In the genomic region with DNA sequence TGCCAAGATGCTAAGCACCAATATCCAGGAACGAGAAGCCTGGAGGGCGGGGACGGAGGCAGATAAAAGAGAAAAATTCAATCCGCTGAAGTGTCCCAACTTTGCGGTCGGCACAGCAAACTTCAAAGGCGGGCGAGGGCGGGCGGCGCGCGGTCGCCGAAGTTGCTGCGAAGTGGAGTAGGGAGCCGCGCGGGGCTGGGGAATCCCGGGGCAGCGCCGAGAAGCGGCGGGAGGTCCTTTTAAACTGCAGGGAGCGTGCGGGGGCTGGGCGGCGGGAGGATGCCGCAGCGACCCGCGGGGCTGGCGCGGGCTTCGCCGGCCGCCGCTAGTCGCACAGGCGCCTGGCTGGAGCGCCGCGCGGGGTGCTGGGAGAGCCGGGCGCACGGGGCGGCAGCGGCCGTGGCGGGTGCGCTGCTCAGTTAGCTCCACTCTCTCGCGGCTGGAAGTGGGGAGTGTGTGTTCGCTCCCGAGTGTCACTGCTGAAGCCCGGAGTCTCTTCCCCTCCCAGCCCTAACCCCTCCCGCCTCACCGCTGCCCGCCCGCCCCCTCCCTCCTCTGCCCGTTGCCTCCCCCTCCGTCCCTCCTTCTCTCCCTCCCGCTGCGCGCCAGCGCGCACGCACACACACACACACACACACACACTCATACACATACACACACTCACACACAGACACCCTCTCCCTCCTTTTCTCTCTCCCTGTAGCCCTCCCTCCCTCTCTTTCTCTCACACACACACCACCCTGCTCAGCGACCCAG, we compare ENCODE assay signal across 8 cellular contexts. TPM values are rescaled to one million over a fixed set of nuclear protein-coding genes. Genes with fewer than 3 reads are reported as not detected.
A peak's percentile ranks its signal among the peaks of the same experiment; 100 is the strongest.
DNase-seq lines count a peak whose midpoint lies in the region; ATAC-seq and TF ChIP-seq lines count a peak whose summit lies in the region.

A gene with protein sequence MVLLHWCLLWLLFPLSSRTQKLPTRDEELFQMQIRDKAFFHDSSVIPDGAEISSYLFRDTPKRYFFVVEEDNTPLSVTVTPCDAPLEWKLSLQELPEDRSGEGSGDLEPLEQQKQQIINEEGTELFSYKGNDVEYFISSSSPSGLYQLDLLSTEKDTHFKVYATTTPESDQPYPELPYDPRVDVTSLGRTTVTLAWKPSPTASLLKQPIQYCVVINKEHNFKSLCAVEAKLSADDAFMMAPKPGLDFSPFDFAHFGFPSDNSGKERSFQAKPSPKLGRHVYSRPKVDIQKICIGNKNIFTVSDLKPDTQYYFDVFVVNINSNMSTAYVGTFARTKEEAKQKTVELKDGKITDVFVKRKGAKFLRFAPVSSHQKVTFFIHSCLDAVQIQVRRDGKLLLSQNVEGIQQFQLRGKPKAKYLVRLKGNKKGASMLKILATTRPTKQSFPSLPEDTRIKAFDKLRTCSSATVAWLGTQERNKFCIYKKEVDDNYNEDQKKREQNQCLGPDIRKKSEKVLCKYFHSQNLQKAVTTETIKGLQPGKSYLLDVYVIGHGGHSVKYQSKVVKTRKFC (minus strand): TSS at position 456 of the 756 bp plus-strand sequence. CDS start 26,698 bp downstream, outside the sequence.

- CTCF ChIA-PET in Caco-2 (lab: Charles Lee): interaction anchor here (0.6 kb wide), 1 partner anchor 1514 kb away, joined by 3 read pairs; no protein-coding TSS in a partner anchor

- H3K4me3 Mint-ChIP-seq in Caco-2 (ENCODE audit: unreplicated experiment): peak within 1 kb of the TSS; percentile 89

- no peaks in the 10 kb centered on the region for H3K36me3 ChIP-seq in Caco-2 (ENCODE audit: control insufficient read depth, insufficient read depth, low read length)

- H3K27me3 Mint-ChIP-seq in Caco-2 (ENCODE audit: insufficient read depth, unreplicated experiment): peaks cover 30% of the 10 kb centered on the region

- no peak for TF ChIP-seq CTCF in Caco-2 (IDR thresholded peaks at IDR 0.05; ENCODE audit: insufficient read depth in 1 of 2, low read depth in 1 of 2, low read length in 1 of 2, severe bottlenecking in 1 of 2, unreplicated experiment in 1 of 2)

- no peaks in the 10 kb centered on the region for H3K9me3 Mint-ChIP-seq in Caco-2 (ENCODE audit: unreplicated experiment)

- BruUV-seq in Caco-2 (replicated peaks; lab: Mats Ljungman, UMichigan): TSS peak; percentile 20

- DNase-seq in Caco-2 (peak; percentile 33 to 48), ecto neural progenitor cell (ENCODE audit: low spot score) (peak; percentile 77), medulla oblongata (ENCODE audit: extremely low spot score) (peak; percentile 54), COLO829 (ENCODE audit: low spot score) (no peak)
- peak; percentile 45 for DNase-seq in activated CD4-positive, CD25-positive, alpha-beta regulatory T cell treated with anti-CD3 and anti-CD28 coated beads, Interleukin-2, amount 50 U/mL, for 72 hours
- peak; percentile 37 for DNase-seq in stimulated activated CD8-positive, alpha-beta memory T cell treated with anti-CD3 and anti-CD28 coated beads, Interleukin-4, amount 100 ng/mL, for 24 hours (ENCODE audit: low read depth)

- POLR2A ChIA-PET in Caco-2 (lab: Charles Lee): no interaction called here

- peaks cover 6% of the 10 kb centered on the region; the same call in 1 of the 2 replicates for H3K4me1 ChIP-seq in Caco-2

- H3K4me3 ChIP-seq in Caco-2 (ENCODE audit: low read depth, low read length): peak within 1 kb of the TSS; percentile 52

- H3K4me1 Mint-ChIP-seq in Caco-2 (ENCODE audit: low read depth, unreplicated experiment): peaks cover 29% of the 10 kb centered on the region

- intact Hi-C loops in Caco-2 (cut with micrococcal nuclease; ENCODE audit: unreplicated experiment): loop anchor here (5.0 kb wide), 1 partner anchor 65 kb away; no protein-coding TSS in a partner anchor

- peaks cover 1% of the 10 kb centered on the region; the same call in 1 of the 2 replicates for H3K27me3 ChIP-seq in Caco-2 (replicated peaks; ENCODE audit: control insufficient read depth, insufficient read depth, low read length)

- no peak within 1 kb of the TSS for H3K27ac Mint-ChIP-seq in Caco-2 (ENCODE audit: unreplicated experiment)

- ATAC-seq in HG03432 (IDR thresholded peaks at IDR 0.05; ENCODE audit: unreplicated experiment) (peak; percentile 65), GM21529 (IDR thresholded peaks at IDR 0.05; ENCODE audit: unreplicated experiment) (no peak)

- no peaks in the 10 kb centered on the region for H3K36me3 Mint-ChIP-seq in Caco-2 (ENCODE audit: insufficient read depth, unreplicated experiment)

- H3K9me3 ChIP-seq in Caco-2: no peaks in the 10 kb centered on the region

RNA-seq across cellular contexts. Expression of the gene that starts here (rescaled TPM):
- 3.4 and 3.7 TPM in 2 replicates for total RNA-seq in Caco-2 (2022)
